ENCODE assay signal across 14 cellular contexts in the genomic region with DNA sequence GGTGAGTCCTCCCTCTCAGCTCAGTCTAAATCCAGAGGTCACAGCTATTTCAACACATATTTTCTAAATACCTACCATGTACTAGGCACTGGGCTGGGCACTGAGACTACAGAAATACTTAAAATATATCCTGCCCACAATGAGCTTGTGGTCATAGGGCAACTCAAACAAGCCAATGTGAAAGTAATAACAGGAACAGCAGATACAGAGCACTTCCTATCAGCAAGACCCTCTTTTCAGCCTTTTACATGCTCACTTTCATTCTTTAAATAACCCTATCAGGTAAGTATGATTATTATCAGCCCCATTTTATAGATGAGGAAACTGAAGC.
DNase-seq lines count a peak whose midpoint lies in the region; ATAC-seq and TF ChIP-seq lines count a peak whose summit lies in the region.
"Had no signal": no experiment of that assay in that cellular context is flagged by ENCODE, and none has a peak within 500 bp of the region (broad histone marks: within the 10 kb centered on the region; RNA-seq: fewer than 3 reads in every experiment).

No MANE protein-coding gene starts in this region.

- intact Hi-C loops in right cardiac atrium (cut with DNase I) = no loop called here
- intact Hi-C loops in cardiac septum (cut with DNase I) = no loop called here
- intact Hi-C loops in prostate gland (cut with DNase I) = no loop called here
- intact Hi-C loops in Caco-2 (cut with micrococcal nuclease; ENCODE audit: unreplicated experiment) = no loop called here
- intact Hi-C loops in left lung (cut with DNase I) = no loop called here

- ATAC-seq in right cardiac atrium (no peak), left lung (no peak)

- peak overlapping the region; percentile 65 for H3K27ac ChIP-seq in right cardiac atrium (ENCODE audit: low read length)
- H3K27ac ChIP-seq in angular gyrus (ENCODE audit: low read depth, low read length) = peak overlapping the region; percentile 71
- peak overlapping the region; percentile 56 to 68 for H3K27ac ChIP-seq in prostate gland
- H3K27ac ChIP-seq in left lung = no peak overlapping the region
- H3K27ac ChIP-seq: brain microvascular endothelial cell had no signal

- POLR2A ChIA-PET in Caco-2 (lab: Charles Lee) = no interaction called here

- peaks cover 14% of the 10 kb centered on the region for H3K4me1 Mint-ChIP-seq in Caco-2 (ENCODE audit: low read depth, unreplicated experiment)
- H3K4me1 Mint-ChIP-seq in mesothelial cell of epicardium = no peaks in the 10 kb centered on the region

- H3K9me3 Mint-ChIP-seq in Caco-2 (ENCODE audit: unreplicated experiment) = no peaks in the 10 kb centered on the region
- H3K9me3 Mint-ChIP-seq in mesothelial cell of epicardium = no peaks in the 10 kb centered on the region

- peaks cover 35% of the 10 kb centered on the region for H3K4me1 ChIP-seq in right cardiac atrium (ENCODE audit: control insufficient read depth, insufficient read depth, low read length)
- H3K4me1 ChIP-seq in prostate gland (replicated peaks) = peaks cover 33% of the 10 kb centered on the region
- H3K4me1 ChIP-seq in Caco-2 = peaks cover 12% of the 10 kb centered on the region
- H3K4me1 ChIP-seq in left lung = peaks cover 0 to 80% of the 10 kb centered on the region in 2 donors

- H3K27ac Mint-ChIP-seq in Caco-2 (ENCODE audit: unreplicated experiment) (no peak overlapping the region), mesothelial cell of epicardium (no peak overlapping the region)

- H3K4me3 ChIP-seq in right cardiac atrium (ENCODE audit: low read length) (no peak overlapping the region), prostate gland (no peak overlapping the region), Caco-2 (ENCODE audit: low read depth, low read length) (no peak overlapping the region), left lung (no peak overlapping the region)
- H3K4me3 ChIP-seq: ovary had no signal

- DNase-seq in right cardiac atrium (no peak), cardiac septum (ENCODE audit: low spot score) (no peak), prostate gland (ENCODE audit: low spot score) (no peak), Caco-2 (no peak), middle frontal gyrus (ENCODE audit: extremely low spot score, low spot score) (no peak), mesothelial cell of epicardium (ENCODE audit: low spot score in 2 of 2, unreplicated experiment in 2 of 2) (no peak), left lung (no peak)
- DNase-seq: HCEC 1CT; NCI-H1048; NCI-H2227 treated with DMSO at 0.1 percent for 48 hours; stimulated activated CD8-positive, alpha-beta memory T cell treated with anti-CD3 and anti-CD28 coated beads, Interleukin-4, amount 100 ng/mL, for 48 hours had no signal

- BruUV-seq in Caco-2 (replicated peaks; lab: Mats Ljungman, UMichigan) = no TSS peak

- H3K36me3 Mint-ChIP-seq in Caco-2 (ENCODE audit: insufficient read depth, unreplicated experiment) = no peaks in the 10 kb centered on the region
- no peaks in the 10 kb centered on the region for H3K36me3 Mint-ChIP-seq in mesothelial cell of epicardium

- H3K27me3 Mint-ChIP-seq in Caco-2 (ENCODE audit: insufficient read depth, unreplicated experiment) (no peaks in the 10 kb centered on the region), mesothelial cell of epicardium (ENCODE audit: low read depth) (no peaks in the 10 kb centered on the region)

- CTCF ChIA-PET in Caco-2 (lab: Charles Lee) = no interaction called here

- H3K9me3 ChIP-seq in right cardiac atrium (ENCODE audit: control insufficient read depth, low read length) = no peaks in the 10 kb centered on the region
- no peaks in the 10 kb centered on the region for H3K9me3 ChIP-seq in prostate gland
- no peaks in the 10 kb centered on the region for H3K9me3 ChIP-seq in Caco-2
- no peaks in the 10 kb centered on the region for H3K9me3 ChIP-seq in left lung
- H3K9me3 ChIP-seq: ovary had no signal

- TF ChIP-seq POLR2A in prostate gland (IDR thresholded peaks at IDR 0.05) = no peak

- H3K36me3 ChIP-seq in prostate gland = no peaks in the 10 kb centered on the region
- H3K36me3 ChIP-seq in Caco-2 (ENCODE audit: control insufficient read depth, insufficient read depth, low read length) = no peaks in the 10 kb centered on the region
- H3K36me3 ChIP-seq in left lung = peaks cover 0 to 3% of the 10 kb centered on the region in 2 donors
- H3K36me3 ChIP-seq: brain microvascular endothelial cell, ovary had no signal

- no peaks in the 10 kb centered on the region for H3K27me3 ChIP-seq in right cardiac atrium (ENCODE audit: control insufficient read depth, insufficient read depth)
- H3K27me3 ChIP-seq in prostate gland (replicated peaks; ENCODE audit: insufficient read depth) = no peaks in the 10 kb centered on the region
- no peaks in the 10 kb centered on the region for H3K27me3 ChIP-seq in Caco-2 (replicated peaks; ENCODE audit: control insufficient read depth, insufficient read depth, low read length)
- no peaks in the 10 kb centered on the region for H3K27me3 ChIP-seq in left lung
- H3K27me3 ChIP-seq: brain microvascular endothelial cell, ovary had no signal

- H3K4me3 Mint-ChIP-seq in Caco-2 (ENCODE audit: unreplicated experiment) = no peak overlapping the region
- H3K4me3 Mint-ChIP-seq in mesothelial cell of epicardium = no peak overlapping the region

- TF ChIP-seq CTCF in prostate gland (IDR thresholded peaks at IDR 0.05) (no peak), Caco-2 (IDR thresholded peaks at IDR 0.05; ENCODE audit: insufficient read depth in 1 of 2, low read depth in 1 of 2, low read length in 1 of 2, severe bottlenecking in 1 of 2, unreplicated experiment in 1 of 2) (no peak), mesothelial cell of epicardium (IDR thresholded peaks at IDR 0.05; ENCODE audit: unreplicated experiment) (no peak), left lung (IDR thresholded peaks at IDR 0.05) (no peak)

Comparison
In these comparisons a context has a peak if more than half of its experiments do, and no peak if none do; other contexts are left out.
1. H3K27ac ChIP-seq: peak in right cardiac atrium (single experiment), angular gyrus (single experiment) and prostate gland (2 of 2); none in left lung (0 of 2).